In genomic region chr1:15951341-15952153, GRCh38 we compare ENCODE assay signal across 8 cellular contexts. TPM values are rescaled to one million over a fixed set of nuclear protein-coding genes. Genes with fewer than 3 reads are reported as not detected.
DNase-seq lines count a peak whose midpoint lies in the region; ATAC-seq, FAIRE-seq and TF ChIP-seq lines count a peak whose summit lies in the region.

No MANE protein-coding gene starts in this region.

- CTCF ChIA-PET in A549 (lab: Yijun Ruan, JAX) = interaction anchor here (0.9 to 2.2 kb wide), 7 partner anchors 9 to 160 kb away, joined by 3 to 8 read pairs (median 4); no protein-coding TSS in a partner anchor

- H3K27me3 Mint-ChIP-seq in nephron progenitor cell (ENCODE audit: low read depth, poor library complexity) = peaks cover 4% of the 10 kb centered on the region

- no peaks in the 10 kb centered on the region for H3K9me3 ChIP-seq in A549
- H3K9me3 ChIP-seq in Peyer's patch = no peaks in the 10 kb centered on the region
- no peaks in the 10 kb centered on the region for H3K9me3 ChIP-seq in body of pancreas

- DNase-seq in A549 (ENCODE audit: low read depth in 1 of 2, low spot score in 1 of 2) (no peak), Peyer's patch (peak in 1 of 3 donors; percentile 56), body of pancreas (peak in 1 of 4 donors; percentile 11), nephron progenitor cell (no peak), dermis blood vessel endothelial cell (no peak), NOMO-1 (lab: John Stamatoyannopoulos, UW; ENCODE audit: unreplicated experiment in 2 of 2) (no peak), NK-92 (lab: John Stamatoyannopoulos, UW; ENCODE audit: unreplicated experiment) (no peak)

- peak overlapping the region; percentile 66 for H3K27ac Mint-ChIP-seq in nephron progenitor cell

- no peaks in the 10 kb centered on the region for H3K9me3 Mint-ChIP-seq in nephron progenitor cell

- POLR2A ChIA-PET in A549 (lab: Yijun Ruan, JAX) = interaction anchor here (3.1 kb wide), 1 partner anchor 24 kb away, joined by 12 read pairs; the partner anchor contains the start of gene ZBTB17

- intact Hi-C loops in body of pancreas (cut with DNase I) = no loop called here

- H3K4me1 Mint-ChIP-seq in nephron progenitor cell = peaks cover 62% of the 10 kb centered on the region

- H3K27ac ChIP-seq in A549 (peak overlapping the region; percentile 70 to 91), Peyer's patch (peak overlapping the region in 3 of 4 donors; percentile 82 to 91 (median 86)), body of pancreas (peak overlapping the region in 3 of 4 donors; percentile 26 to 82 (median 80))

- no peak for FAIRE-seq in A549 (lab: Jason Lieb, UNC)

- peaks cover 38% of the 10 kb centered on the region for H3K36me3 Mint-ChIP-seq in nephron progenitor cell (ENCODE audit: low read depth)

- no peak for TF ChIP-seq EP300 in A549 (IDR thresholded peaks at IDR 0.05)

- WGBS in A549 (ENCODE audit: missing lambda C conversion rate) = 88% methylated on average over 16 of the region's 23 CpGs
- whole genome bisulfite sequencing in body of pancreas, 2 donors = 74 to 79% methylated on average over 18 to 23 of the region's 23 CpGs

- H3K4me3 ChIP-seq in A549 (no peak overlapping the region), Peyer's patch (no peak overlapping the region), body of pancreas (no peak overlapping the region)

- H3K4me3 Mint-ChIP-seq in nephron progenitor cell = no peak overlapping the region

- H3K36me3 ChIP-seq in Peyer's patch (peaks cover 0 to 16% (median 0%) of the 10 kb centered on the region in 3 donors), body of pancreas (replicated peaks in 1 of 2; ENCODE audit: insufficient read depth in 1 of 2, low read depth in 2 of 2) (peaks cover 0 to 3% of the 10 kb centered on the region in 2 donors)

- H3K27me3 ChIP-seq in Peyer's patch (no peaks in the 10 kb centered on the region), body of pancreas (no peaks in the 10 kb centered on the region)

- no peak for TF ChIP-seq POLR2A in A549 (IDR thresholded peaks at IDR 0.05; ENCODE audit: low read length)
- no peak for TF ChIP-seq POLR2A in Peyer's patch (IDR thresholded peaks at IDR 0.05)
- TF ChIP-seq POLR2A in body of pancreas (IDR thresholded peaks at IDR 0.05) = no peak

- TF ChIP-seq RAD21 in A549 (conservative IDR thresholded peaks at IDR 0.05 in 1 of 2, IDR thresholded peaks at IDR 0.05 in 1 of 2) = no peak

- H3K4me2 ChIP-seq in A549 = peak overlapping the region; percentile 50; the same call in 2 of the 3 replicates

- ATAC-seq in A549 (no peak), body of pancreas (no peak), GM18517 (IDR thresholded peaks at IDR 0.05; ENCODE audit: unreplicated experiment) (no peak)

- H3K4me1 ChIP-seq in A549 (peaks cover 59% of the 10 kb centered on the region), Peyer's patch (peaks cover 0 to 57% (median 24%) of the 10 kb centered on the region in 4 donors), body of pancreas (peaks cover 35% of the 10 kb centered on the region)

- no peak for TF ChIP-seq CTCF in A549 (IDR thresholded peaks at IDR 0.05)
- TF ChIP-seq CTCF in Peyer's patch (IDR thresholded peaks at IDR 0.05) = no peak
- TF ChIP-seq CTCF in body of pancreas (IDR thresholded peaks at IDR 0.05) = no peak
- TF ChIP-seq CTCF in nephron progenitor cell (IDR thresholded peaks at IDR 0.05) = no peak

TF ChIP-seq in A549, 52 proteins besides CTCF, POLR2A, EP300 and RAD21:
- TF ChIP-seq RNF2 (IDR thresholded peaks at IDR 0.05; ENCODE audit: borderline replicate concordance, low read depth) = no peak
- TF ChIP-seq, protein P1, sequence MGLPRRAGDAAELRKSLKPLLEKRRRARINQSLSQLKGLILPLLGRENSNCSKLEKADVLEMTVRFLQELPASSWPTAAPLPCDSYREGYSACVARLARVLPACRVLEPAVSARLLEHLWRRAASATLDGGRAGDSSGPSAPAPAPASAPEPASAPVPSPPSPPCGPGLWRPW (IDR thresholded peaks at IDR 0.05) = no peak
- no peak for TF ChIP-seq HOXA7 (CRISPR knock-in tag; IDR thresholded peaks at IDR 0.05)
- TF ChIP-seq RARB (CRISPR knock-in tag; IDR thresholded peaks at IDR 0.05) = no peak
- TF ChIP-seq EHF (CRISPR knock-in tag; IDR thresholded peaks at IDR 0.05) = no peak
- no peak for TF ChIP-seq SMC3 (IDR thresholded peaks at IDR 0.05)
- no peak for TF ChIP-seq CHD2 (IDR thresholded peaks at IDR 0.05; ENCODE audit: low read length, partially characterized antibody)
- no peak for TF ChIP-seq USF2 (IDR thresholded peaks at IDR 0.05)
- TF ChIP-seq, protein P2, sequence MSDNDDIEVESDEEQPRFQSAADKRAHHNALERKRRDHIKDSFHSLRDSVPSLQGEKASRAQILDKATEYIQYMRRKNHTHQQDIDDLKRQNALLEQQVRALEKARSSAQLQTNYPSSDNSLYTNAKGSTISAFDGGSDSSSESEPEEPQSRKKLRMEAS (IDR thresholded peaks at IDR 0.05) = no peak
- TF ChIP-seq ZSCAN20 (CRISPR knock-in tag; IDR thresholded peaks at IDR 0.05) = no peak
- no peak for TF ChIP-seq HEYL (CRISPR knock-in tag; IDR thresholded peaks at IDR 0.05)
- no peak for TF ChIP-seq FOSB (CRISPR knock-in tag; IDR thresholded peaks at IDR 0.05)
- no peak for TF ChIP-seq FOXS1 (CRISPR knock-in tag; IDR thresholded peaks at IDR 0.05)
- no peak for TF ChIP-seq KDM1A (IDR thresholded peaks at IDR 0.05; ENCODE audit: low read depth)
- TF ChIP-seq, protein P3, sequence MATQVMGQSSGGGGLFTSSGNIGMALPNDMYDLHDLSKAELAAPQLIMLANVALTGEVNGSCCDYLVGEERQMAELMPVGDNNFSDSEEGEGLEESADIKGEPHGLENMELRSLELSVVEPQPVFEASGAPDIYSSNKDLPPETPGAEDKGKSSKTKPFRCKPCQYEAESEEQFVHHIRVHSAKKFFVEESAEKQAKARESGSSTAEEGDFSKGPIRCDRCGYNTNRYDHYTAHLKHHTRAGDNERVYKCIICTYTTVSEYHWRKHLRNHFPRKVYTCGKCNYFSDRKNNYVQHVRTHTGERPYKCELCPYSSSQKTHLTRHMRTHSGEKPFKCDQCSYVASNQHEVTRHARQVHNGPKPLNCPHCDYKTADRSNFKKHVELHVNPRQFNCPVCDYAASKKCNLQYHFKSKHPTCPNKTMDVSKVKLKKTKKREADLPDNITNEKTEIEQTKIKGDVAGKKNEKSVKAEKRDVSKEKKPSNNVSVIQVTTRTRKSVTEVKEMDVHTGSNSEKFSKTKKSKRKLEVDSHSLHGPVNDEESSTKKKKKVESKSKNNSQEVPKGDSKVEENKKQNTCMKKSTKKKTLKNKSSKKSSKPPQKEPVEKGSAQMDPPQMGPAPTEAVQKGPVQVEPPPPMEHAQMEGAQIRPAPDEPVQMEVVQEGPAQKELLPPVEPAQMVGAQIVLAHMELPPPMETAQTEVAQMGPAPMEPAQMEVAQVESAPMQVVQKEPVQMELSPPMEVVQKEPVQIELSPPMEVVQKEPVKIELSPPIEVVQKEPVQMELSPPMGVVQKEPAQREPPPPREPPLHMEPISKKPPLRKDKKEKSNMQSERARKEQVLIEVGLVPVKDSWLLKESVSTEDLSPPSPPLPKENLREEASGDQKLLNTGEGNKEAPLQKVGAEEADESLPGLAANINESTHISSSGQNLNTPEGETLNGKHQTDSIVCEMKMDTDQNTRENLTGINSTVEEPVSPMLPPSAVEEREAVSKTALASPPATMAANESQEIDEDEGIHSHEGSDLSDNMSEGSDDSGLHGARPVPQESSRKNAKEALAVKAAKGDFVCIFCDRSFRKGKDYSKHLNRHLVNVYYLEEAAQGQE (IDR thresholded peaks at IDR 0.05) = no peak
- TF ChIP-seq PHF8 (IDR thresholded peaks at IDR 0.05; ENCODE audit: borderline replicate concordance, low read depth) = no peak
- TF ChIP-seq MAZ (IDR thresholded peaks at IDR 0.05; ENCODE audit: borderline replicate concordance, low read depth, low read length) = no peak
- TF ChIP-seq ELK1 (IDR thresholded peaks at IDR 0.05; ENCODE audit: low read depth, low read length) = no peak
- no peak for TF ChIP-seq CHD4 (IDR thresholded peaks at IDR 0.05; ENCODE audit: borderline replicate concordance)

RNA-seq across cellular contexts. Expression of gene ZBTB17, which starts 24.4 kb away (rescaled TPM):
- polyA plus RNA-seq in A549 (2011; rRNA removed) (13.8 and 14.9 TPM in 2 replicates), A549 (2017; fragmentation: RNase III; extraction: RNeasy Plus Mini Kit Qiagen cat#74134 plus additional on column Dnase treatment) (14.1 to 17.6 TPM (median 16.5 TPM) in 3 replicates)
- 25.2 and 31.8 TPM in 2 replicates for polyA plus RNA-seq in A549 (2012; cell fraction: cytosol; rRNA removed)
- 90.2 and 116 TPM in 2 replicates for polyA plus RNA-seq in A549 (2012; cell fraction: nucleus; rRNA removed)
- 19.2 and 28.2 TPM in 2 replicates for polyA minus RNA-seq in A549 (2011; rRNA and poly(A)+ RNA removed)
- total RNA-seq in Peyer's patch (100 to 1,000 TPM in 1 of 4 donors, 10 to 100 TPM in 3; 52.1 to 138 (median 56.6) TPM), body of pancreas (10 to 100 TPM; 28.8 to 73.2 TPM), dermis blood vessel endothelial cell (45.6 and 49.7 TPM in 2 replicates)

RNA-seq across cellular contexts. Expression of gene SRARP, which starts 52.5 kb away (rescaled TPM):
- polyA plus RNA-seq in A549 (2011; rRNA removed) = not detected in 2 replicates
- not detected in 2 replicates for polyA plus RNA-seq in A549 (2012; cell fraction: cytosol; rRNA removed)
- polyA plus RNA-seq in A549 (2012; cell fraction: nucleus; rRNA removed) = 0.02 TPM in 1 of 2 replicates, not detected in the other
- 0.03 TPM in 1 of 3 replicates, not detected in the others for polyA plus RNA-seq in A549 (2017; fragmentation: RNase III; extraction: RNeasy Plus Mini Kit Qiagen cat#74134 plus additional on column Dnase treatment)
- polyA minus RNA-seq in A549 (2011; rRNA and poly(A)+ RNA removed) = not detected in 2 replicates
- total RNA-seq in Peyer's patch = not detected
- not detected for total RNA-seq in body of pancreas
- 0.28 and 0.51 TPM in 2 replicates for total RNA-seq in dermis blood vessel endothelial cell
